Comparison of ENCODE assay signal across 1 cellular context in the genomic region with DNA sequence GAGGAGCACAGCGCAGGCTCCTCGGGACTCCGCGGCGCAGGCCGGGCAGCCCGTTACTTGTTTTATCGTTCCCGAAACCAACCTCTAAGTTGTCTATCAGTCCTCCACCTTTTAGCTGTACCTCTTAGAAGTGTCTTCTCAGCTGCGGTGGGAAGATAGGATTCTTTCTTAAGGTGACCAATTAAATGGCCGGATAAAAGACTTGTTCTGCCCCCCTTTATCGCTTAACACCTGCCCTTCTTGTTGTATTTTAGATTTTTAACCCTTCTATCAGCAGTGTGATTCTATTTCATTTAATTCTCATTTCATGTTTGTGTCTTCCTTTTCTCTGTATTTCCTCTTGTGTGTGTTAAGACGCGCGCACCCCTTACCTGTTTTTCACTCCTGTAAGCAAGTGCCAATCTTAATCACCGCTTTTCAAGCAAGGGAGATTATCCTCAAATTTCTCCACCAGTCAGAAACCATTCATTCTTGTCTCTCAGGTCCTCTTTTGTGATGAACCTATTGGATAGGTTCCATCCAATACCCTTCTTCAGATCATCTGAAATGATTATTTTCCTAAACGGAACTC.
TF ChIP-seq lines count a peak whose summit lies in the region.

No MANE protein-coding gene starts in this region.

TF ChIP-seq in H1, 55 proteins besides CTCF, POLR2A, EP300 and RAD21:
- TF ChIP-seq ASH2L (IDR thresholded peaks at IDR 0.05; ENCODE audit: low read length), result peak; percentile 5
- TF ChIP-seq CHD2 (IDR thresholded peaks at IDR 0.05; ENCODE audit: low read length), result peak; percentile 85
- no peak for TF ChIP-seq HDAC6 (IDR thresholded peaks at IDR 0.05; ENCODE audit: low read depth, low read length)
TF ChIP-seq in H1: peak in this region for 2.
